Comparison of ENCODE assay signal across 8 cellular contexts in the genomic region with DNA sequence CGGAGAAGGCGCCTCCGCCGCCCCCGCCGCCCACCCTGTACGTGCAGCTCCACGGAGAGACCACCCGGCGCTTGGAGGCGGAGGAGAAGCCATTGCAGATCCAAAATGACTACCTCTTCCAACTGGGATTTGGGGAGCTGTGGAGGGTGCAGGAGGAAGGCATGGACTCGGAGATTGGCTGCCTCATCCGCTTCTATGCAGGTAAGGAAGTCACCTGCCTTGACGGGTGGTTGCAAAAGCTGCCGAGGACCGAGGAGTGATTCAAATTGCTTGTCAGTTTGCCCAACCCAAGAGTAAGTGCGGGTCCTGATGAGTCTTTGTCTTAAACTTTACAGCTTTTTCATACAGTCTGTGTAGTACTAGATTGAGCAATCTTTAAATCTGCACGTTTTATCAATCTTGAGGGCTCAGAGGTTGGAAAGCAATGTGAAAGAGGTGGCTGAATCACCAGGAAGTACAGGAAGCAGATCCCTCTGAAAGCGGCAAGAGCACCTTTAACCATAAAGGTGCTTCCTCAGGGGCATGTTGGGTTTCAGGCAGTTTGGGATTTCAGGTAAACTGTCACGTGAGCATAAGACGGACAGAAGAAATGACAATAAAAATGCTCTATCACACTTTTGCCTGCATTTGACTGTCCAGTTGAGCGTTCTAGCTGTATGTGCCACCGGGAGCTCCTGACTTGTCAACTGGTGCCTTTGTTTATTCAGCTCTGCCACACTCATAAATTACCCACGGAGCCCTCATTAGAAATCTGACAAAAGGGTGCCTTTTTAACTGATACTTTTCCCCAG.
A peak's percentile ranks its signal among the peaks of the same experiment; 100 is the strongest.
DNase-seq lines count a peak whose midpoint lies in the region; ATAC-seq and TF ChIP-seq lines count a peak whose summit lies in the region.

No MANE protein-coding gene starts in this region.

- H3K27ac ChIP-seq in DOHH2 (ENCODE audit: low read depth, low read length) (no peak overlapping the region), MM.1S (ENCODE audit: low read length) (peak overlapping the region; percentile 11; the same call in 1 of the 2 replicates)

- H2AFZ ChIP-seq in MM.1S (ENCODE audit: low read length) = peak overlapping the region; percentile 44; the same call in 1 of the 2 replicates

- H3K9me2 ChIP-seq in DOHH2 (replicated peaks; ENCODE audit: control insufficient read depth, low read length) (no peaks in the 10 kb centered on the region), MM.1S (replicated peaks; ENCODE audit: insufficient read depth, low read length) (no peaks in the 10 kb centered on the region)

- H4K20me1 ChIP-seq in DOHH2 (ENCODE audit: control insufficient read depth, insufficient read depth, low read depth, low read length) = peaks cover 10% of the 10 kb centered on the region
- no peaks in the 10 kb centered on the region for H4K20me1 ChIP-seq in MM.1S (ENCODE audit: insufficient read depth, low read length)

- peak overlapping the region; percentile 26 for H3K9ac ChIP-seq in MM.1S (ENCODE audit: low read length)
- peak overlapping the region; percentile 77 for H3K9ac ChIP-seq in iPS-15b (ENCODE audit: low read depth, low read length)

- H3K79me2 ChIP-seq in DOHH2 (ENCODE audit: control insufficient read depth, low read length) (peaks cover 62% of the 10 kb centered on the region), MM.1S (ENCODE audit: low read length) (peaks cover 35% of the 10 kb centered on the region)

- H3K4me2 ChIP-seq in DOHH2 (ENCODE audit: low read length) (peak overlapping the region; percentile 67), MM.1S (ENCODE audit: low read depth, low read length) (peak overlapping the region; percentile 71)

- H3K9me3 ChIP-seq in DOHH2 (ENCODE audit: control insufficient read depth, insufficient read depth, low read length) (no peaks in the 10 kb centered on the region), MM.1S (replicated peaks; ENCODE audit: insufficient read depth, low read length) (no peaks in the 10 kb centered on the region), iPS-15b (ENCODE audit: control insufficient read depth, insufficient read depth, low read length) (no peaks in the 10 kb centered on the region)

- H3K36me3 ChIP-seq in DOHH2 (ENCODE audit: control insufficient read depth, low read length) (peaks cover 11% of the 10 kb centered on the region), MM.1S (replicated peaks; ENCODE audit: insufficient read depth, low read length) (no peaks in the 10 kb centered on the region), iPS-15b (ENCODE audit: control insufficient read depth, insufficient read depth, low read length) (no peaks in the 10 kb centered on the region)

- H3K4me3 ChIP-seq in DOHH2 (ENCODE audit: low read length) (peak overlapping the region; percentile 73), MM.1S (ENCODE audit: low read length) (peak overlapping the region; percentile 67), iPS-15b (ENCODE audit: low read depth, low read length) (peak overlapping the region; percentile 91), skeletal muscle cell (ENCODE audit: low read depth, low read length) (peak overlapping the region; percentile 63)

- no peaks in the 10 kb centered on the region for H3K27me3 ChIP-seq in DOHH2 (ENCODE audit: control insufficient read depth, low read length)
- H3K27me3 ChIP-seq in MM.1S (replicated peaks; ENCODE audit: insufficient read depth, low read length) = no peaks in the 10 kb centered on the region
- no peaks in the 10 kb centered on the region for H3K27me3 ChIP-seq in iPS-15b (ENCODE audit: control insufficient read depth, insufficient read depth, low read length)

- H3F3A ChIP-seq in DOHH2 (ENCODE audit: control insufficient read depth, insufficient read depth) (no peaks in the 10 kb centered on the region), MM.1S (ENCODE audit: insufficient read depth, low read length) (peaks cover 11% of the 10 kb centered on the region)

- DNase-seq in MM.1S (peak; percentile 66), T-helper 1 cell (peak; percentile 7 to 39 (median 30)), astrocyte of the hippocampus (ENCODE audit: low read depth, low spot score) (peak; percentile 63), skeletal muscle cell (ENCODE audit: low read depth) (peak; percentile 36), GDM1 (lab: John Stamatoyannopoulos, UW) (no peak)

- TF ChIP-seq CTCF in DOHH2 (IDR thresholded peaks at IDR 0.05; ENCODE audit: low read depth, low read length, poor library complexity, severe bottlenecking) (no peak), MM.1S (IDR thresholded peaks at IDR 0.05; ENCODE audit: low read length) (no peak)

- no peak for ATAC-seq in GM21390 (IDR thresholded peaks at IDR 0.05; ENCODE audit: unreplicated experiment)

- peaks cover 44% of the 10 kb centered on the region for H3K4me1 ChIP-seq in DOHH2 (ENCODE audit: control insufficient read depth, low read length)
- H3K4me1 ChIP-seq in MM.1S (ENCODE audit: low read length) = peaks cover 12% of the 10 kb centered on the region
- H3K4me1 ChIP-seq in iPS-15b (ENCODE audit: control insufficient read depth, insufficient read depth, low read length) = peaks cover 19% of the 10 kb centered on the region
